Comparison of ENCODE assay signal across 10 cellular contexts in the genomic region with DNA sequence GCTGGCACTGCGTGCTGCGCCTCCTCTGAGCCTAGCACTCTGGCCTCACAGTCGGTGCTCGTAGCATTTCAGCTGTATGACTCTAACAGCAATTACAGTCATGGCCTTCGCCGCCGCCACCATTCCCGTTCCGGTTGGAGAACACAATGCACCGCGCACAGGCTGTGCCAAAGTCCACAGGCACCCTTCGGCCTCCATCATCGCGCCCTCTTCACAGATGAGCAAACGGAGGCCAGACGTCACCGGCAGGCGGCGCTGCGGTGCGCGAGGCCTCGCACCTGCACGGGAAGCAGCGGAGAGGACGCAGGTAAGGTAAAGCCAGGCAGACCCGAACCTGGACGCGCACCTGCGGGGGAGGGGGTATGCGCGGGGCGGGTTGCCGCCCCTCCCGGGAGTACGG.
DNase-seq lines count a peak whose midpoint lies in the region; ATAC-seq and TF ChIP-seq lines count a peak whose summit lies in the region.
"Had no signal": no experiment of that assay in that cellular context is flagged by ENCODE, and none has a peak within 500 bp of the region (broad histone marks: within the 10 kb centered on the region; RNA-seq: fewer than 3 reads in every experiment).

No MANE protein-coding gene starts in this region.

- H3K27me3 Mint-ChIP-seq in activated CD4-positive, alpha-beta memory T cell treated with anti-CD3 and anti-CD28 coated beads for 36 hours, result peaks cover 31% of the 10 kb centered on the region

- no peak overlapping the region for H3K27ac ChIP-seq in esophagus muscularis mucosa (replicated peaks in 1 of 4)
- H3K27ac ChIP-seq: uterus had no signal

- peaks cover 10 to 42% (median 36%) of the 10 kb centered on the region in 4 donors for H3K4me1 ChIP-seq in esophagus muscularis mucosa
- H3K4me1 ChIP-seq: uterus had no signal

- DNase-seq in GM10266 (ENCODE audit: extremely low spot score), result peak; percentile 39
- peak; percentile 63 for DNase-seq in activated CD4-positive, alpha-beta memory T cell treated with anti-CD3 and anti-CD28 coated beads for 36 hours
- DNase-seq in esophagus muscularis mucosa (ENCODE audit: extremely low spot score), result peak; percentile 78
- peak; percentile 55 to 71 for DNase-seq in stimulated activated CD4-positive, alpha-beta T cell treated with anti-CD3 and anti-CD28 coated beads, Interleukin-2, amount 100 ng/mL, for 24 hours
- DNase-seq in occipital lobe (lab: John Stamatoyannopoulos, UW), result no peak
- no peak for DNase-seq in kidney glomerular epithelial cell (lab: John Stamatoyannopoulos, UW)
- DNase-seq in glomerular visceral epithelial cell (ENCODE audit: extremely low spot score), result no peak
- DNase-seq: IMR-90, uterus had no signal

- POLR2A ChIA-PET in activated CD4-positive, alpha-beta memory T cell treated with anti-CD3 and anti-CD28 coated beads for 36 hours (lab: Charles Lee), result no interaction called here

- no peak overlapping the region for H3K4me3 ChIP-seq in esophagus muscularis mucosa
- H3K4me3 ChIP-seq: uterus had no signal

- ATAC-seq in HG03342 (IDR thresholded peaks at IDR 0.05; ENCODE audit: unreplicated experiment), result no peak

- H3K27ac Mint-ChIP-seq in activated CD4-positive, alpha-beta memory T cell treated with anti-CD3 and anti-CD28 coated beads for 36 hours, result no peak overlapping the region

- H3K9me3 ChIP-seq in esophagus muscularis mucosa, result peaks cover 0 to 8% (median 3%) of the 10 kb centered on the region in 4 donors
- H3K9me3 ChIP-seq: uterus had no signal

- H3K36me3 Mint-ChIP-seq in activated CD4-positive, alpha-beta memory T cell treated with anti-CD3 and anti-CD28 coated beads for 36 hours, result no peaks in the 10 kb centered on the region

- no peaks in the 10 kb centered on the region for H3K36me3 ChIP-seq in esophagus muscularis mucosa
- H3K36me3 ChIP-seq: uterus had no signal

- peaks cover 0 to 57% (median 0%) of the 10 kb centered on the region in 4 donors for H3K27me3 ChIP-seq in esophagus muscularis mucosa
- H3K27me3 ChIP-seq: uterus had no signal

- H3K4me3 Mint-ChIP-seq in activated CD4-positive, alpha-beta memory T cell treated with anti-CD3 and anti-CD28 coated beads for 36 hours, result no peak overlapping the region

- no peaks in the 10 kb centered on the region for H3K9me3 Mint-ChIP-seq in activated CD4-positive, alpha-beta memory T cell treated with anti-CD3 and anti-CD28 coated beads for 36 hours

- peaks cover 10% of the 10 kb centered on the region for H3K4me1 Mint-ChIP-seq in activated CD4-positive, alpha-beta memory T cell treated with anti-CD3 and anti-CD28 coated beads for 36 hours (ENCODE audit: low read depth)

- WGBS in esophagus muscularis mucosa, result 60% methylated on average over 11 of the region's 36 CpGs

- no peak for TF ChIP-seq EP300 in esophagus muscularis mucosa (IDR thresholded peaks at IDR 0.05)

- CTCF ChIA-PET in activated CD4-positive, alpha-beta memory T cell treated with anti-CD3 and anti-CD28 coated beads for 36 hours (lab: Charles Lee), result interaction anchor here (1.2 to 1.6 kb wide), 7 partner anchors 23 to 680 kb away, joined by 3 to 11 read pairs (median 4); no protein-coding TSS in a partner anchor

- TF ChIP-seq POLR2A in esophagus muscularis mucosa (IDR thresholded peaks at IDR 0.05; ENCODE audit: low read depth), result no peak

- TF ChIP-seq CTCF in GM10266 (IDR thresholded peaks at IDR 0.05; ENCODE audit: control insufficient read depth, insufficient read depth, low read depth, missing control alignments) (peak; percentile 69), esophagus muscularis mucosa (IDR thresholded peaks at IDR 0.05) (peak in 2 of 3 experiments; percentile 11 to 26)

- intact Hi-C loops in activated CD4-positive, alpha-beta memory T cell treated with anti-CD3 and anti-CD28 coated beads for 36 hours (cut with micrococcal nuclease), result loop anchor here (1.0 to 2.0 kb wide), 2 partner anchors 137 to 387 kb away; no protein-coding TSS in a partner anchor
- intact Hi-C loops in esophagus muscularis mucosa (cut with DNase I), result loop anchor here (5.0 kb wide), 1 partner anchor 136 kb away; no protein-coding TSS in a partner anchor

Comparison
In these comparisons a context has a peak if more than half of its experiments do, and no peak if none do; other contexts are left out.
1. DNase-seq: peak in GM10266 (single experiment), activated CD4-positive, alpha-beta memory T cell treated with anti-CD3 and anti-CD28 coated beads for 36 hours (single experiment), esophagus muscularis mucosa (single experiment) and stimulated activated CD4-positive, alpha-beta T cell treated with anti-CD3 and anti-CD28 coated beads, Interleukin-2, amount 100 ng/mL, for 24 hours (2 of 2); none in occipital lobe (single experiment), kidney glomerular epithelial cell (single experiment) and glomerular visceral epithelial cell (single experiment).